27 cellular contexts compared by ENCODE assay signal in genomic region chr3:49108346-49108745, GRCh38. TPM values are rescaled to one million over a fixed set of nuclear protein-coding genes. Genes with fewer than 3 reads are reported as not detected.
"Had no signal": no experiment of that assay in that cellular context is flagged by ENCODE, and none has a peak within 500 bp of the region (broad histone marks: within the 10 kb centered on the region; RNA-seq: fewer than 3 reads in every experiment).

No MANE protein-coding gene starts in this region.

- H3K27me3 Mint-ChIP-seq: naive thymus-derived CD4-positive, alpha-beta T cell; natural killer cell treated with Interleukin-12 subunit alpha and Interleukin-12 subunit beta and Interleukin-15 and Interleukin-18, amount 100 ng/mL, for 72 hours; stimulated activated naive CD8-positive, alpha-beta T cell treated with anti-CD3 and anti-CD28 coated beads, Interleukin-15, Interleukin-2, amounts not matched to agents 100 ng/mL and 50 ng/mL, for 24 hours had no signal

- H3K9me3 Mint-ChIP-seq: mesothelial cell of epicardium; naive thymus-derived CD4-positive, alpha-beta T cell; natural killer cell treated with Interleukin-12 subunit alpha and Interleukin-12 subunit beta and Interleukin-15 and Interleukin-18, amount 100 ng/mL, for 72 hours; stimulated activated naive CD8-positive, alpha-beta T cell treated with anti-CD3 and anti-CD28 coated beads, Interleukin-15, Interleukin-2, amounts not matched to agents 100 ng/mL and 50 ng/mL, for 24 hours had no signal

- H3K27me3 ChIP-seq: heart right ventricle, hepatocyte, pancreas, sigmoid colon, suprapubic skin, tibial artery, upper lobe of right lung had no signal

- ATAC-seq: heart right ventricle; naive thymus-derived CD4-positive, alpha-beta T cell; natural killer cell treated with Interleukin-12 subunit alpha and Interleukin-12 subunit beta and Interleukin-15 and Interleukin-18, amount 100 ng/mL, for 72 hours; pancreas; right cardiac atrium; upper lobe of right lung had no signal

- H3K4me3 ChIP-seq: heart right ventricle, hepatocyte, left ventricle myocardium inferior, lung, pancreas, prostate gland, sigmoid colon, smooth muscle cell, suprapubic skin, thoracic aorta, tibial artery, upper lobe of right lung had no signal

- H3K4me3 Mint-ChIP-seq: mesothelial cell of epicardium; natural killer cell treated with Interleukin-12 subunit alpha and Interleukin-12 subunit beta and Interleukin-15 and Interleukin-18, amount 100 ng/mL, for 72 hours; stimulated activated naive CD8-positive, alpha-beta T cell treated with anti-CD3 and anti-CD28 coated beads, Interleukin-15, Interleukin-2, amounts not matched to agents 100 ng/mL and 50 ng/mL, for 24 hours had no signal

- H3K27ac ChIP-seq: heart right ventricle, hepatocyte, left ventricle myocardium inferior, pancreas, prostate gland, sigmoid colon, suprapubic skin, thoracic aorta, tibial artery, upper lobe of right lung had no signal

- H3K27ac Mint-ChIP-seq: natural killer cell treated with Interleukin-12 subunit alpha and Interleukin-12 subunit beta and Interleukin-15 and Interleukin-18, amount 100 ng/mL, for 72 hours; stimulated activated naive CD8-positive, alpha-beta T cell treated with anti-CD3 and anti-CD28 coated beads, Interleukin-15, Interleukin-2, amounts not matched to agents 100 ng/mL and 50 ng/mL, for 24 hours had no signal

- H3K9me3 ChIP-seq: heart right ventricle, left ventricle myocardium inferior, pancreas, prostate gland, sigmoid colon, suprapubic skin, thoracic aorta, tibial artery, upper lobe of right lung had no signal

- FAIRE-seq: pancreas, urothelium cell line had no signal

- DNase-seq: heart right ventricle; islet precursor cell; left ventricle myocardium inferior; mesendoderm; naive thymus-derived CD4-positive, alpha-beta T cell; nucleus accumbens; retina; sigmoid colon; stimulated activated CD4-positive, alpha-beta T cell treated with anti-CD3 and anti-CD28 coated beads, Interleukin-15, amount 100 ng/mL, for 24 hours; stimulated activated CD4-positive, alpha-beta T cell treated with anti-CD3 and anti-CD28 coated beads, Interleukin-2, amount 100 ng/mL, for 24 hours; stimulated activated CD4-positive, alpha-beta T cell treated with anti-CD3 and anti-CD28 coated beads, Interleukin-4, amount 100 ng/mL, for 1 hour; stimulated activated naive CD4-positive, alpha-beta T cell; tibial artery; trophoblast cell; upper lobe of right lung had no signal

RNA-seq across cellular contexts. Expression of gene LAMB2, which starts 24.5 kb away (rescaled TPM):
- total RNA-seq: natural killer cell treated with Interleukin-12 subunit alpha and Interleukin-12 subunit beta and Interleukin-15 and Interleukin-18, amount 100 ng/mL, for 72 hours had no signal
- polyA plus RNA-seq: naive thymus-derived CD4-positive, alpha-beta T cell had no signal
